Comparison of ENCODE assay signal across 24 cellular contexts in genomic region chr3:5294360-5294759, GRCh38.
DNase-seq lines count a peak whose midpoint lies in the region; ATAC-seq and TF ChIP-seq lines count a peak whose summit lies in the region.
"Had no signal": no experiment of that assay in that cellular context is flagged by ENCODE, and none has a peak within 500 bp of the region (broad histone marks: within the 10 kb centered on the region; RNA-seq: fewer than 3 reads in every experiment).

No MANE protein-coding gene starts in this region.

- peaks cover 27% of the 10 kb centered on the region for H3K4me1 ChIP-seq in GM23248 (ENCODE audit: insufficient read depth)

- H3K27me3 ChIP-seq in GM23248 (replicated peaks; ENCODE audit: insufficient read depth): no peaks in the 10 kb centered on the region
- H3K27me3 ChIP-seq in kidney epithelial cell (ENCODE audit: control insufficient read depth, insufficient read depth, low read length): no peaks in the 10 kb centered on the region
- H3K27me3 ChIP-seq: neutrophil had no signal

- no peaks in the 10 kb centered on the region for H3K36me3 ChIP-seq in GM23248 (ENCODE audit: low read depth)
- no peaks in the 10 kb centered on the region for H3K36me3 ChIP-seq in kidney epithelial cell (ENCODE audit: control insufficient read depth, insufficient read depth, low read length)
- H3K36me3 ChIP-seq: neutrophil had no signal

- no peak overlapping the region for H3K9ac ChIP-seq in GM23248

- H3K36me3 Mint-ChIP-seq in activated CD4-positive, alpha-beta memory T cell treated with anti-CD3 and anti-CD28 coated beads for 36 hours: no peaks in the 10 kb centered on the region

- no peak for TF ChIP-seq CTCF in AG04449 (IDR thresholded peaks at IDR 0.05; ENCODE audit: insufficient read depth, low read length, missing control alignments)
- no peak for TF ChIP-seq CTCF in kidney epithelial cell (IDR thresholded peaks at IDR 0.05; ENCODE audit: insufficient read depth, low read length, poor library complexity, severe bottlenecking)

- H3K79me2 ChIP-seq in GM23248 (ENCODE audit: insufficient read depth): no peaks in the 10 kb centered on the region

- H3K9me3 Mint-ChIP-seq in activated CD4-positive, alpha-beta memory T cell treated with anti-CD3 and anti-CD28 coated beads for 36 hours: no peaks in the 10 kb centered on the region
- H3K9me3 Mint-ChIP-seq: endodermal cell had no signal

- ATAC-seq in HG02938 (IDR thresholded peaks at IDR 0.05; ENCODE audit: unreplicated experiment): no peak
- ATAC-seq: activated T-cell treated with anti-CD3 and anti-CD28 coated beads, Interleukin-2, amount 50 U/mL, for 4 hours had no signal

- H3K27ac ChIP-seq in GM23248: peak overlapping the region; percentile 53
- H3K27ac ChIP-seq: neutrophil, skin epidermis had no signal

- H3K27me3 Mint-ChIP-seq in activated CD4-positive, alpha-beta memory T cell treated with anti-CD3 and anti-CD28 coated beads for 36 hours: peaks cover 2% of the 10 kb centered on the region

- in situ Hi-C loops in GM23248 (cut with MboI): no loop called here

- intact Hi-C loops in activated CD4-positive, alpha-beta memory T cell treated with anti-CD3 and anti-CD28 coated beads for 36 hours (cut with micrococcal nuclease): no loop called here

- CTCF ChIA-PET in AG04449 (lab: Yijun Ruan, JAX): interaction anchor here (1.0 kb wide), 1 partner anchor 9 kb away, joined by 4 read pairs; no protein-coding TSS in a partner anchor
- CTCF ChIA-PET in activated CD4-positive, alpha-beta memory T cell treated with anti-CD3 and anti-CD28 coated beads for 36 hours (lab: Charles Lee): no interaction called here

- H2AFZ ChIP-seq in GM23248: peak overlapping the region; percentile 7; the same call in 1 of the 2 replicates

- H4K20me1 ChIP-seq in GM23248 (ENCODE audit: insufficient read depth): no peaks in the 10 kb centered on the region

- no peaks in the 10 kb centered on the region for H3K9me3 ChIP-seq in GM23248 (ENCODE audit: low read depth)
- H3K9me3 ChIP-seq: neutrophil had no signal

- 12 to 13% methylated on average over 4 of the region's 4 CpGs for WGBS in GM23248 (ENCODE audit: low coverage in 1 of 2, low lambda C conversion rate in 2 of 2, missing lambda C conversion rate in 2 of 2), 2 experiments

- H3K4me1 Mint-ChIP-seq in activated CD4-positive, alpha-beta memory T cell treated with anti-CD3 and anti-CD28 coated beads for 36 hours (ENCODE audit: low read depth): peaks cover 5% of the 10 kb centered on the region
- H3K4me1 Mint-ChIP-seq: CD4-positive, CD25-positive, alpha-beta regulatory T cell had no signal

- H3K4me3 Mint-ChIP-seq in activated CD4-positive, alpha-beta memory T cell treated with anti-CD3 and anti-CD28 coated beads for 36 hours: no peak overlapping the region
- H3K4me3 Mint-ChIP-seq: activated T-cell treated with anti-CD3 and anti-CD28 coated beads, Interleukin-2, amount 50 U/mL, for 4 hours; CD4-positive, CD25-positive, alpha-beta regulatory T cell; endodermal cell had no signal

- POLR2A ChIA-PET in AG04449 (lab: Yijun Ruan, JAX): no interaction called here
- POLR2A ChIA-PET in activated CD4-positive, alpha-beta memory T cell treated with anti-CD3 and anti-CD28 coated beads for 36 hours (lab: Charles Lee): no interaction called here

- no peak overlapping the region for H3K27ac Mint-ChIP-seq in activated CD4-positive, alpha-beta memory T cell treated with anti-CD3 and anti-CD28 coated beads for 36 hours
- H3K27ac Mint-ChIP-seq: CD4-positive, CD25-positive, alpha-beta regulatory T cell; endodermal cell had no signal

- DNase-seq in AG04449 (ENCODE audit: low read depth, low spot score) (peak; percentile 46), GM23248 (peak; percentile 81), astrocyte of the hippocampus (ENCODE audit: low read depth, low spot score) (peak; percentile 67), kidney epithelial cell (ENCODE audit: low read depth) (peak; percentile 77), nucleus accumbens (lab: John Stamatoyannopoulos, UW) (no peak)
- no peak for DNase-seq in activated effector memory CD4-positive, alpha-beta T cell treated with Interleukin-2 at 50 U/mL for 16 hours
- no peak for DNase-seq in activated CD4-positive, alpha-beta memory T cell treated with anti-CD3 and anti-CD28 coated beads for 36 hours
- DNase-seq: ACHN; activated CD4-positive, CD25-positive, alpha-beta regulatory T cell treated with anti-CD3 and anti-CD28 coated beads, Interleukin-2, amount 50 U/mL, for 72 hours; activated naive CD4-positive, alpha-beta T cell treated with Interleukin-2 at 50 U/mL for 16 hours; activated T-cell treated with anti-CD3 and anti-CD28 coated beads, Interleukin-2, amount 50 U/mL, for 4 hours; amygdala; CD4-positive, CD25-positive, alpha-beta regulatory T cell; cortex of kidney; endodermal cell; NCI-H187; NCI-H2171 treated with DMSO at 0.1 percent for 48 hours; NCI-H524 treated with DMSO at 0.1 percent for 48 hours; NK-92 treated with Interleukin-12 subunit alpha and Interleukin-12 subunit beta, amount 100 ng/mL, for 24 hours; SIG-M5; stimulated activated CD4-positive, alpha-beta T cell treated with anti-CD3 and anti-CD28 coated beads, Interleukin-1b, Interleukin-23, amount 100 ng/mL, for 48 hours had no signal

- H3K4me3 ChIP-seq in AG04449 (ENCODE audit: low read depth, low read length): no peak overlapping the region
- H3K4me3 ChIP-seq in GM23248: 0 out of 2 replicates have a peak overlapping the region, but pooled peaks have one; percentile 42
- no peak overlapping the region for H3K4me3 ChIP-seq in kidney epithelial cell (ENCODE audit: low read depth, low read length)
- H3K4me3 ChIP-seq: skin epidermis had no signal

- peak overlapping the region; percentile 40 for H3K4me2 ChIP-seq in GM23248 (ENCODE audit: unreplicated experiment)

- no peaks in the 10 kb centered on the region for H3K9me2 ChIP-seq in GM23248 (ENCODE audit: insufficient read depth)

- H3F3A ChIP-seq in GM23248 (ENCODE audit: insufficient read depth): peaks cover 22% of the 10 kb centered on the region

Comparison
In these comparisons a context has a peak if more than half of its experiments do, and no peak if none do; other contexts are left out.
1. DNase-seq: peak in AG04449 (single experiment), GM23248 (single experiment), astrocyte of the hippocampus (single experiment) and kidney epithelial cell (single experiment); none in nucleus accumbens (0 of 56), activated effector memory CD4-positive, alpha-beta T cell treated with Interleukin-2 at 50 U/mL for 16 hours (single experiment) and activated CD4-positive, alpha-beta memory T cell treated with anti-CD3 and anti-CD28 coated beads for 36 hours (single experiment).